In the genomic region with DNA sequence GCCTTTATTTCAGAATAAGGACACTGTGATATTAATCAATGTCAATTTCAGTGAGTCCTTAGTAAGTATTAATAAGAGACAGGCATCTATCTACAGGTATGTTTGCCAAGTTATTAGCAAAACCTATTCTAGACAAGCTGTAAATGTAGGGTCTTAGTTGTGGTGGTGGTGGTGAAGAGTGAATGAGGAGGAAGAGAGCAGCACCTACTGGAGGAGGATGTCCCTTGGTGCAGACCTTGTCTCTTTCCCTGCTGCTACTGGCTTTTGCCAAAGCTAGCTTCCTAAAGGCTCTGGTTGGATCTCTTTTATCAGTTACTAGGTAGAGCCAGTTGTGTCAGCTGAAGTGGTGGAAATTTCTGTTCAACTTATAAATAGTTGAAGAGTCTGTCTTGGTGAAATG, we compare ENCODE assay signal across 9 cellular contexts.
DNase-seq lines count a peak whose midpoint lies in the region; ATAC-seq and TF ChIP-seq lines count a peak whose summit lies in the region.
"Had no signal": no experiment of that assay in that cellular context is flagged by ENCODE, and none has a peak within 500 bp of the region (broad histone marks: within the 10 kb centered on the region; RNA-seq: fewer than 3 reads in every experiment).

No MANE protein-coding gene starts in this region.

- H3K4me1 ChIP-seq in H9 (ENCODE audit: insufficient read depth, low read length) (no peaks in the 10 kb centered on the region), OCI-LY3 (ENCODE audit: low read length) (peaks cover 5% of the 10 kb centered on the region)

- H2BK5ac ChIP-seq in H9 (ENCODE audit: insufficient read length, low read length), result no peak overlapping the region

- H3K9ac ChIP-seq in H9 (ENCODE audit: extremely low read depth, insufficient read length, low read length) (no peak overlapping the region), OCI-LY3 (ENCODE audit: low read length) (no peak overlapping the region)

- H3T11ph ChIP-seq in H9 (ENCODE audit: low read length), result no peak overlapping the region

- no peak overlapping the region for H3K23ac ChIP-seq in H9 (ENCODE audit: insufficient read length, low read depth, low read length)

- no peak overlapping the region for H3K14ac ChIP-seq in H9 (ENCODE audit: insufficient read depth, low read length)

- no peak overlapping the region for H3K4me3 Mint-ChIP-seq in H9

- no peaks in the 10 kb centered on the region for H3K36me3 ChIP-seq in OCI-LY3 (replicated peaks; ENCODE audit: low read depth, low read length)

- H3K4me2 ChIP-seq in H9 (ENCODE audit: insufficient read depth, insufficient read length, low read length), result no peak overlapping the region
- H3K4me2 ChIP-seq in OCI-LY3 (ENCODE audit: low read length), result no peak overlapping the region

- no peak overlapping the region for H2AK5ac ChIP-seq in H9 (ENCODE audit: insufficient read length, low read length)

- no peak overlapping the region for H2BK20ac ChIP-seq in H9 (ENCODE audit: low read depth, low read length, poor library complexity, severe bottlenecking)

- TF ChIP-seq CTCF in GM12865 (IDR thresholded peaks at IDR 0.05; ENCODE audit: insufficient read depth, low read depth, low read length, missing control alignments) (peak; percentile 43), H9 (conservative IDR thresholded peaks at IDR 0.05) (peak; percentile 56), OCI-LY3 (IDR thresholded peaks at IDR 0.05; ENCODE audit: low read depth, low read length) (peak; percentile 72)

- H3K56ac ChIP-seq in H9 (ENCODE audit: insufficient read length, low read depth, low read length), result no peak overlapping the region

- H3K36me3 Mint-ChIP-seq in H9 (ENCODE audit: insufficient read depth in 1 of 3, low read depth in 3 of 3), result no peaks in the 10 kb centered on the region

- H3K9me3 ChIP-seq in H9 (ENCODE audit: control insufficient read depth, low read depth, low read length) (no peaks in the 10 kb centered on the region), OCI-LY3 (ENCODE audit: insufficient read depth, low read length) (no peaks in the 10 kb centered on the region)

- H3K18ac ChIP-seq in H9 (ENCODE audit: insufficient read length, low read depth, low read length), result no peak overlapping the region

- H4K20me1 ChIP-seq in H9 (ENCODE audit: control insufficient read depth, insufficient read depth, insufficient read length) (no peaks in the 10 kb centered on the region), OCI-LY3 (ENCODE audit: insufficient read depth, low read length) (no peaks in the 10 kb centered on the region)

- no peaks in the 10 kb centered on the region for H3K27me3 ChIP-seq in H9 (ENCODE audit: insufficient read depth, low read length)
- no peaks in the 10 kb centered on the region for H3K27me3 ChIP-seq in OCI-LY3 (ENCODE audit: low read depth, low read length)

- no peak overlapping the region for H3K4ac ChIP-seq in H9 (ENCODE audit: low read depth, low read length)

- H4K8ac ChIP-seq in H9 (replicated peaks; ENCODE audit: insufficient read length, low read depth, low read length), result no peak overlapping the region

- H3K27ac ChIP-seq in H9 (ENCODE audit: insufficient read length, low read depth, low read length) (no peak overlapping the region), OCI-LY3 (ENCODE audit: low read length) (no peak overlapping the region)

- H4K91ac ChIP-seq in H9 (ENCODE audit: insufficient read length, low read depth, low read length), result no peak overlapping the region

- no peaks in the 10 kb centered on the region for H3K27me3 Mint-ChIP-seq in H9 (ENCODE audit: low read depth)

- H2BK15ac ChIP-seq in H9 (ENCODE audit: low read depth, low read length), result no peak overlapping the region

- no peaks in the 10 kb centered on the region for H3K79me1 ChIP-seq in H9 (ENCODE audit: insufficient read depth, low read depth, low read length, poor library complexity, severe bottlenecking)

- H2BK120ac ChIP-seq in H9 (ENCODE audit: low read depth, low read length, poor library complexity, severe bottlenecking), result no peak overlapping the region

- H3K27ac Mint-ChIP-seq in H9, result no peak overlapping the region

- no peak overlapping the region for H3K4me3 ChIP-seq in GM12865 (ENCODE audit: low read depth, low read length)
- no peak overlapping the region for H3K4me3 ChIP-seq in OCI-LY3 (ENCODE audit: low read length)

- no peak overlapping the region for H4K5ac ChIP-seq in H9 (ENCODE audit: insufficient read length, low read depth, low read length)

- H2AFZ ChIP-seq in H9 (ENCODE audit: low read length) (no peak overlapping the region), OCI-LY3 (ENCODE audit: low read depth, low read length) (no peak overlapping the region)

- no peaks in the 10 kb centered on the region for H3K9me3 Mint-ChIP-seq in H9

- H3K79me2 ChIP-seq in H9 (ENCODE audit: insufficient read depth, low read length) (no peaks in the 10 kb centered on the region), OCI-LY3 (ENCODE audit: low read length) (no peaks in the 10 kb centered on the region)

- H3K23me2 ChIP-seq in H9 (ENCODE audit: insufficient read length, low read depth, low read length, poor library complexity, severe bottlenecking), result no peaks in the 10 kb centered on the region

- ATAC-seq in HG03469 (IDR thresholded peaks at IDR 0.05; ENCODE audit: unreplicated experiment) (no peak), GM21515 (IDR thresholded peaks at IDR 0.05; ENCODE audit: unreplicated experiment) (no peak), GM21825 (IDR thresholded peaks at IDR 0.05; ENCODE audit: unreplicated experiment) (no peak)

- H2BK12ac ChIP-seq in H9 (ENCODE audit: insufficient read length, low read depth, low read length), result no peak overlapping the region

- no peaks in the 10 kb centered on the region for H3K4me1 Mint-ChIP-seq in H9

- DNase-seq in GM12865 (ENCODE audit: low read depth) (peak; percentile 47), H9 (no peak), medulla oblongata (ENCODE audit: extremely low spot score) (peak; percentile 9), DMS79 (lab: John Stamatoyannopoulos, UW) (no peak)
- DNase-seq: activated naive CD4-positive, alpha-beta T cell treated with anti-CD3 and anti-CD28 coated beads, Interleukin-2, amount 50 U/mL, for 16 hours had no signal

Comparison
In these comparisons a context has a peak if more than half of its experiments do, and no peak if none do; other contexts are left out.
1. DNase-seq: peak in GM12865 (single experiment) and medulla oblongata (single experiment); none in H9 (single experiment) and DMS79 (single experiment).
2. Peak in every context shown above with its lines, with median percentiles within 50 percentile points of each other: CTCF ChIP-seq.